In genomic region chr19:19540707-19541515, GRCh38 we compare ENCODE assay signal across 7 cellular contexts.
DNase-seq lines count a peak whose midpoint lies in the region; ATAC-seq lines count a peak whose summit lies in the region.

No MANE protein-coding gene starts in this region.

- peaks cover 7% of the 10 kb centered on the region for H3K27me3 ChIP-seq in NT2/D1 (ENCODE audit: insufficient read depth, insufficient read length)

- peaks cover 29% of the 10 kb centered on the region for H3K4me1 ChIP-seq in NT2/D1 (ENCODE audit: insufficient read depth, insufficient read length)

- peaks cover 34% of the 10 kb centered on the region for H3K36me3 ChIP-seq in NT2/D1 (ENCODE audit: insufficient read depth, insufficient read length, low read length)

- H3K4me3 ChIP-seq in NT2/D1 (ENCODE audit: insufficient read length, low read depth), result peak overlapping the region; percentile 28

- H3K9me3 ChIP-seq in NT2/D1 (ENCODE audit: insufficient read depth, low read length), result no peaks in the 10 kb centered on the region

- peak; percentile 63 for ATAC-seq in GM21360 (IDR thresholded peaks at IDR 0.05; ENCODE audit: unreplicated experiment)
- no peak for ATAC-seq in GM18511 (IDR thresholded peaks at IDR 0.05; ENCODE audit: unreplicated experiment)
- no peak for ATAC-seq in HG03460 (IDR thresholded peaks at IDR 0.05; ENCODE audit: unreplicated experiment)

- peak overlapping the region; percentile 61 for H3K9ac ChIP-seq in NT2/D1 (ENCODE audit: insufficient read length, low read depth)

- DNase-seq in NT2/D1 (ENCODE audit: low read depth, low spot score) (peak; percentile 94), iPS DF 19.7 (ENCODE audit: low read depth, low spot score) (peak; percentile 83)
- DNase-seq in activated effector memory CD4-positive, alpha-beta T cell treated with anti-CD3 and anti-CD28 coated beads, Interleukin-2, amount 50 U/mL, for 16 hours, result peak; percentile 90
- peak; percentile 78 for DNase-seq in stimulated activated CD4-positive, alpha-beta T cell treated with anti-CD3 and anti-CD28 coated beads, Interleukin-4, amount 100 ng/mL, for 24 hours
